In genomic region chr4:113645771-113646455, GRCh38 we compare ENCODE assay signal across 8 cellular contexts.
DNase-seq lines count a peak whose midpoint lies in the region; ATAC-seq and TF ChIP-seq lines count a peak whose summit lies in the region.

No MANE protein-coding gene starts in this region.

- BruUV-seq in PC-3 (replicated peaks; lab: Mats Ljungman, UMichigan), result no TSS peak
- BruUV-seq in A673 (replicated peaks; lab: Mats Ljungman, UMichigan), result no TSS peak

- peaks cover 44% of the 10 kb centered on the region for H3K4me1 Mint-ChIP-seq in progenitor cell of endocrine pancreas (ENCODE audit: low read depth)

- H3K9me3 Mint-ChIP-seq in progenitor cell of endocrine pancreas (ENCODE audit: low read depth), result no peaks in the 10 kb centered on the region

- H3K27me3 Mint-ChIP-seq in progenitor cell of endocrine pancreas, result no peaks in the 10 kb centered on the region

- H3K9me3 ChIP-seq in PC-3 (ENCODE audit: low read length) (no peaks in the 10 kb centered on the region), A673 (ENCODE audit: low read depth, low read length, poor library complexity, severe bottlenecking) (no peaks in the 10 kb centered on the region)

- H3K36me3 ChIP-seq in PC-3 (ENCODE audit: low read depth, low read length) (no peaks in the 10 kb centered on the region), A673 (ENCODE audit: insufficient read depth, low read length, poor library complexity, severe bottlenecking) (no peaks in the 10 kb centered on the region)

- peak overlapping the region; percentile 98 for H3K27ac Mint-ChIP-seq in progenitor cell of endocrine pancreas

- ATAC-seq in PC-3 (peak; percentile 95), GM21576 (IDR thresholded peaks at IDR 0.05; ENCODE audit: unreplicated experiment) (no peak)

- peak overlapping the region; percentile 71 for H3K4me2 ChIP-seq in PC-3 (ENCODE audit: low read length)

- no peak for TF ChIP-seq CTCF in PC-3 (conservative IDR thresholded peaks at IDR 0.05; ENCODE audit: low read depth, low read length)
- TF ChIP-seq CTCF in progenitor cell of endocrine pancreas (IDR thresholded peaks at IDR 0.05; ENCODE audit: unreplicated experiment), result no peak
- TF ChIP-seq CTCF in A673 (conservative IDR thresholded peaks at IDR 0.05; ENCODE audit: low read depth, low read length), result no peak

- DNase-seq in H4 (ENCODE audit: low spot score) (peak; percentile 76), PC-3 (peak; percentile 89), glomerular visceral epithelial cell (ENCODE audit: extremely low spot score) (peak; percentile 64), progenitor cell of endocrine pancreas (ENCODE audit: low spot score, unreplicated experiment) (no peak), NCI-H1436 (lab: John Stamatoyannopoulos, UW) (no peak), A673 (ENCODE audit: low spot score) (no peak), putamen (ENCODE audit: low spot score) (no peak)

- H3K36me3 Mint-ChIP-seq in progenitor cell of endocrine pancreas (ENCODE audit: insufficient read depth), result peaks cover 4% of the 10 kb centered on the region

- H3K9me2 ChIP-seq in PC-3 (replicated peaks; ENCODE audit: low read length), result no peaks in the 10 kb centered on the region

- POLR2A ChIA-PET in PC-3 (lab: Charles Lee; ENCODE audit: unreplicated experiment), result interaction anchor here (0.6 kb wide), 1 partner anchor 618 kb away, joined by 5 read pairs; no protein-coding TSS in a partner anchor
- POLR2A ChIA-PET in A673 (lab: Charles Lee; ENCODE audit: low non-redundant PET), result no interaction called here

- H3K27me3 ChIP-seq in PC-3 (ENCODE audit: low read length), result no peaks in the 10 kb centered on the region
- H3K27me3 ChIP-seq in A673 (replicated peaks; ENCODE audit: insufficient read depth, low read depth, low read length, poor library complexity), result no peaks in the 10 kb centered on the region

- no peak overlapping the region for H2AFZ ChIP-seq in PC-3 (ENCODE audit: low read length)

- H3K4me1 ChIP-seq in PC-3 (ENCODE audit: insufficient read depth, low read length), result peaks cover 33% of the 10 kb centered on the region
- peaks cover 14% of the 10 kb centered on the region for H3K4me1 ChIP-seq in A673 (ENCODE audit: insufficient read depth, low read length, poor library complexity, severe bottlenecking)

- intact Hi-C loops in PC-3 (cut with micrococcal nuclease) (loop anchor here (2.0 to 5.0 kb wide), 2 partner anchors 99 to 115 kb away; partner anchors contain the start of gene CAMK2D), A673 (cut with micrococcal nuclease; ENCODE audit: unreplicated experiment) (no loop called here)

- H3K4me3 ChIP-seq in PC-3 (ENCODE audit: low read length) (peak overlapping the region; percentile 26; the same call in 1 of the 2 replicates), A673 (ENCODE audit: low read depth, low read length, poor library complexity, severe bottlenecking) (no peak overlapping the region)

- no peaks in the 10 kb centered on the region for H4K20me1 ChIP-seq in PC-3 (ENCODE audit: low read length)

- H3K9ac ChIP-seq in PC-3 (ENCODE audit: low read length), result no peak overlapping the region

- H3F3A ChIP-seq in PC-3 (ENCODE audit: low read length, unreplicated experiment), result peaks cover 2% of the 10 kb centered on the region

- CTCF ChIA-PET in PC-3 (lab: Charles Lee), result no interaction called here
- CTCF ChIA-PET in A673 (lab: Charles Lee), result no interaction called here

- no peaks in the 10 kb centered on the region for H3K79me2 ChIP-seq in PC-3 (ENCODE audit: low read length)

- peak overlapping the region; percentile 6 for H3K4me3 Mint-ChIP-seq in progenitor cell of endocrine pancreas (ENCODE audit: low read depth)

- H3K27ac ChIP-seq in PC-3 (ENCODE audit: low read length) (peak overlapping the region; percentile 72), A673 (ENCODE audit: low read depth, low read length, poor library complexity, severe bottlenecking) (no peak overlapping the region)

Comparison
In these comparisons a context has a peak if more than half of its experiments do, and no peak if none do; other contexts are left out.
1. DNase-seq: peak in H4 (single experiment), PC-3 (single experiment) and glomerular visceral epithelial cell (single experiment); none in progenitor cell of endocrine pancreas (single experiment), NCI-H1436 (single experiment), A673 (single experiment) and putamen (single experiment).